In genomic region chr6:161232001-161232400, GRCh38 we compare ENCODE assay signal across 31 cellular contexts. TPM values are rescaled to one million over a fixed set of nuclear protein-coding genes. Genes with fewer than 3 reads are reported as not detected.
A peak's percentile ranks its signal among the peaks of the same experiment; 100 is the strongest.
DNase-seq lines count a peak whose midpoint lies in the region; ATAC-seq and TF ChIP-seq lines count a peak whose summit lies in the region.
"Had no signal": no experiment of that assay in that cellular context is flagged by ENCODE, and none has a peak within 500 bp of the region (broad histone marks: within the 10 kb centered on the region; RNA-seq: fewer than 3 reads in every experiment).

No MANE protein-coding gene starts in this region.

- peak overlapping the region; percentile 34 for H3K4me3 Mint-ChIP-seq in glutamatergic neuron (ENCODE audit: unreplicated experiment)
- H3K4me3 Mint-ChIP-seq: B cell; CD8-positive, alpha-beta T cell; T-cell had no signal

- H3K27ac ChIP-seq in angular gyrus (ENCODE audit: low read depth, low read length): peak overlapping the region; percentile 52
- H3K27ac ChIP-seq: A549, C4-2B, GM23248, SJSA1 had no signal

- peak; percentile 41 for ATAC-seq in GM19463 (IDR thresholded peaks at IDR 0.05; ENCODE audit: unreplicated experiment)
- no peak for ATAC-seq in HG03342 (IDR thresholded peaks at IDR 0.05; ENCODE audit: unreplicated experiment)
- ATAC-seq: A549; CD8-positive, alpha-beta T cell; T-cell had no signal

- peaks cover 4% of the 10 kb centered on the region for H3K36me3 Mint-ChIP-seq in glutamatergic neuron (ENCODE audit: unreplicated experiment)

- H3K9me3 Mint-ChIP-seq in glutamatergic neuron (ENCODE audit: unreplicated experiment): peaks cover 3% of the 10 kb centered on the region
- H3K9me3 Mint-ChIP-seq: CD8-positive, alpha-beta T cell; T-cell had no signal

- DNase-seq in glutamatergic neuron: no peak
- peak; percentile 66 for DNase-seq in renal cortical epithelial cell (ENCODE audit: low read depth)
- no peak for DNase-seq in SK-N-DZ (ENCODE audit: low spot score)
- no peak for DNase-seq in OCI-M2 (lab: John Stamatoyannopoulos, UW; ENCODE audit: unreplicated experiment)
- no peak for DNase-seq in activated CD4-positive, alpha-beta T cell treated with anti-CD3 and anti-CD28 coated beads for 48 hours
- DNase-seq: Caco-2; CD8-positive, alpha-beta T cell; DMS79 treated with DMSO at 0.1 percent for 48 hours; GF-D8; GM23248; H7; IMR-90; KG1; MG63; NCI-H1105 treated with DMSO at 0.1 percent for 48 hours; NCI-H2029 treated with DMSO at 0.1 percent for 48 hours; NCI-H2171 treated with DMSO at 0.1 percent for 48 hours; NCI-H345; NCI-H524; NCI-H82; NK-92 treated with Interleukin-12 subunit alpha and Interleukin-12 subunit beta, amount 100 ng/mL, for 24 hours; Right ventricle myocardium superior; RPMI8226; T-cell had no signal

- peak overlapping the region; percentile 63 for H3K27ac Mint-ChIP-seq in glutamatergic neuron (ENCODE audit: unreplicated experiment)
- H3K27ac Mint-ChIP-seq: B cell; CD8-positive, alpha-beta T cell; T-cell had no signal

- H3K4me1 Mint-ChIP-seq in glutamatergic neuron (ENCODE audit: low read depth, unreplicated experiment): peaks cover 42% of the 10 kb centered on the region

- H3K27me3 Mint-ChIP-seq in glutamatergic neuron (ENCODE audit: unreplicated experiment): peaks cover 2% of the 10 kb centered on the region
- H3K27me3 Mint-ChIP-seq: B cell, T-cell had no signal

- no peak for TF ChIP-seq CTCF in glutamatergic neuron (IDR thresholded peaks at IDR 0.05; ENCODE audit: partially characterized antibody, unreplicated experiment)

RNA-seq across cellular contexts. Expression of gene AGPAT4, which starts 41.9 kb away (rescaled TPM):
- total RNA-seq in glutamatergic neuron (ENCODE audit: unreplicated experiment) (90.2 TPM), renal cortical epithelial cell (13.5 and 19.0 TPM in 2 replicates)
- 6.7 and 10.5 TPM in 2 replicates for polyA plus RNA-seq in SK-N-DZ (2014; cell fraction: cytosol; rRNA removed)
- 20.7 and 27.4 TPM in 2 replicates for polyA plus RNA-seq in SK-N-DZ (2014; cell fraction: nucleus; rRNA removed)
